Comparison of ENCODE assay signal across 8 cellular contexts in the genomic region with DNA sequence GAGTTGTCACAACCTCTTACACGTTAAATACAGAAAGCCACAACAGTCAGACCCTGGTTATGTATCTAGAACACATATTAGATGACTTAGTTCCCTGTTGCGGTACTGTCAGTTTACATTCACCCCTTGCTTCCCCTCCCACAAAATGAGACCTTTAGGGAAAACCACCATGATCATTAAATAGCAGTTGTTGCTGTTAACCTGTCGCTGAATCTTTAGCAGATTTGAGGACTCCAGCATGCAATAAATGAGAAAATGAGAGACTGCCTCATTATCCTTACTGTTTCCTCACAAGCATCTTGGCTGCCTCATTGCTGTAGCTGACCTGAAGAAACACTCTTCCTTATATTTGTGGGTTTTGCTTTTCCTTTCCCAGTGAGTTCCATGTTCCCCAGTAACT.
"Had no signal": no experiment of that assay in that cellular context is flagged by ENCODE, and none has a peak within 500 bp of the region (broad histone marks: within the 10 kb centered on the region; RNA-seq: fewer than 3 reads in every experiment).

No MANE protein-coding gene starts in this region.

- H3K27ac ChIP-seq: HL-60 had no signal

- DNase-seq: IMR-90, KBM-7, KG1 had no signal

- H3K4me1 Mint-ChIP-seq: IgD-negative memory B cell had no signal

- H3K36me3 Mint-ChIP-seq: IgD-negative memory B cell had no signal

- H3K27ac Mint-ChIP-seq: IgD-negative memory B cell had no signal

- ATAC-seq: HepG2, K562 had no signal

- H3K4me3 ChIP-seq: K562 had no signal

- FAIRE-seq: HepG2, HTR-8/SVneo, K562 had no signal

- H3K4me3 Mint-ChIP-seq: IgD-negative memory B cell had no signal
